In the genomic region with DNA sequence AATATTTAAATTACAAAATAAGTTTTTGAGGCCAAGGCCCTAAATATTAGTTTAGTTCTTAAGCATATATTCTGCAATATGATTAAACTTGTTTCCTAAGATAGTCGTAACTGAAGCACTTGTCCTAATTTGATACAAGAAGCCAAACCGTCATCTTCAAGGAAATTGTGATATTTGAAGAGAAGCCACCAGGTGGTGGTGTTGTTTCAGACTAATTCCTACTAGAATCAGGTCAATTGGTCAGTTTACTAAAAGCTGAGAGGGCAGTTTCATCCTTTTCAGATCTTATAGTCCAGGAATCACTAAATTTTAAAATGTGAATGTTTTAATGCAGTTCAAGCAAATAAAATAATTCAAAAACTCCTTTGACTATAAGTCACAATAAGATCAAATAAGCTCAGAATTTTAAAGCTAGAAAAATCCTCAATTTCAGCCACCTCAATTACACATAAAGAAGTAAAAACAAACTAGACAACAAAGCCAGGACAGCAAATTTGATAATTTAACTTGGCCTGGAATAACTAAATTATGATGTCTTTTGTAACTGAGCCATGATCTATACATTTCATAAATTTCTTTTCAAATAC, we compare ENCODE assay signal across 8 cellular contexts. TPM values are rescaled to one million over a fixed set of nuclear protein-coding genes. Genes with fewer than 3 reads are reported as not detected.
DNase-seq lines count a peak whose midpoint lies in the region; ATAC-seq and TF ChIP-seq lines count a peak whose summit lies in the region.

No MANE protein-coding gene starts in this region.

- peaks cover 3% of the 10 kb centered on the region for H3K27me3 Mint-ChIP-seq in activated naive CD8-positive, alpha-beta T cell treated with anti-CD3 and anti-CD28 coated beads, Interleukin-2, amount 50 U/mL, for 24 hours
- no peaks in the 10 kb centered on the region for H3K27me3 Mint-ChIP-seq in activated naive CD8-positive, alpha-beta T cell treated with anti-CD3 and anti-CD28 coated beads for 36 hours

- no peak for TF ChIP-seq EP300 in tibial nerve (IDR thresholded peaks at IDR 0.05)

- peak; percentile 15 to 68 (median 54) for TF ChIP-seq CTCF in tibial nerve (IDR thresholded peaks at IDR 0.05)

- peaks cover 0 to 5% (median 0%) of the 10 kb centered on the region in 4 donors for H3K4me1 ChIP-seq in tibial nerve

- H3K9me3 ChIP-seq in tibial nerve: no peaks in the 10 kb centered on the region

- no peaks in the 10 kb centered on the region for H3K4me1 Mint-ChIP-seq in activated naive CD8-positive, alpha-beta T cell treated with anti-CD3 and anti-CD28 coated beads, Interleukin-2, amount 50 U/mL, for 24 hours
- no peaks in the 10 kb centered on the region for H3K4me1 Mint-ChIP-seq in activated naive CD8-positive, alpha-beta T cell treated with anti-CD3 and anti-CD28 coated beads for 36 hours

- TF ChIP-seq POLR2A in tibial nerve (IDR thresholded peaks at IDR 0.05): no peak

- 0 to 5% methylated on average over 2 of the region's 2 CpGs for whole genome bisulfite sequencing in tibial nerve, 2 donors

- peak; percentile 13 for DNase-seq in activated naive CD8-positive, alpha-beta T cell treated with anti-CD3 and anti-CD28 coated beads, Interleukin-2, amount 50 U/mL, for 24 hours
- no peak for DNase-seq in activated naive CD8-positive, alpha-beta T cell treated with anti-CD3 and anti-CD28 coated beads for 36 hours
- DNase-seq in NCI-H460 (ENCODE audit: extremely low read depth, low read depth) (peak; percentile 73), astrocyte of the hippocampus (ENCODE audit: low read depth, low spot score) (peak; percentile 69), iris pigment epithelial cell (ENCODE audit: low read depth) (peak; percentile 66), tibial nerve (ENCODE audit: low spot score in 2 of 2) (peak in 1 of 2 donors; percentile 75)

- H3K27ac ChIP-seq in tibial nerve: no peak overlapping the region

- H3K4me3 Mint-ChIP-seq in activated naive CD8-positive, alpha-beta T cell treated with anti-CD3 and anti-CD28 coated beads, Interleukin-2, amount 50 U/mL, for 24 hours: no peak overlapping the region
- no peak overlapping the region for H3K4me3 Mint-ChIP-seq in activated naive CD8-positive, alpha-beta T cell treated with anti-CD3 and anti-CD28 coated beads for 36 hours

- H3K27ac Mint-ChIP-seq in activated naive CD8-positive, alpha-beta T cell treated with anti-CD3 and anti-CD28 coated beads, Interleukin-2, amount 50 U/mL, for 24 hours: no peak overlapping the region
- H3K27ac Mint-ChIP-seq in activated naive CD8-positive, alpha-beta T cell treated with anti-CD3 and anti-CD28 coated beads for 36 hours: no peak overlapping the region

- no peak for ATAC-seq in activated naive CD8-positive, alpha-beta T cell treated with anti-CD3 and anti-CD28 coated beads, Interleukin-2, amount 50 U/mL, for 24 hours
- ATAC-seq in HG02973 (IDR thresholded peaks at IDR 0.05; ENCODE audit: unreplicated experiment) (peak; percentile 70), GM19467 (IDR thresholded peaks at IDR 0.05; ENCODE audit: unreplicated experiment) (no peak)

- no peaks in the 10 kb centered on the region for H3K27me3 ChIP-seq in tibial nerve

- H3K36me3 Mint-ChIP-seq in activated naive CD8-positive, alpha-beta T cell treated with anti-CD3 and anti-CD28 coated beads, Interleukin-2, amount 50 U/mL, for 24 hours (ENCODE audit: low read depth): no peaks in the 10 kb centered on the region
- no peaks in the 10 kb centered on the region for H3K36me3 Mint-ChIP-seq in activated naive CD8-positive, alpha-beta T cell treated with anti-CD3 and anti-CD28 coated beads for 36 hours

- no peaks in the 10 kb centered on the region for H3K9me3 Mint-ChIP-seq in activated naive CD8-positive, alpha-beta T cell treated with anti-CD3 and anti-CD28 coated beads, Interleukin-2, amount 50 U/mL, for 24 hours
- no peaks in the 10 kb centered on the region for H3K9me3 Mint-ChIP-seq in activated naive CD8-positive, alpha-beta T cell treated with anti-CD3 and anti-CD28 coated beads for 36 hours

- H3K36me3 ChIP-seq in tibial nerve: no peaks in the 10 kb centered on the region

- H3K4me3 ChIP-seq in tibial nerve: no peak overlapping the region

RNA-seq across cellular contexts. Expression of gene ARL1, which starts 7.1 kb away (rescaled TPM):
- 10 to 100 TPM; 66.2 to 78.0 TPM for total RNA-seq in activated naive CD8-positive, alpha-beta T cell treated with anti-CD3 and anti-CD28 coated beads for 36 hours
- total RNA-seq in NCI-H460 (2014; rRNA removed; shearing (Covaris generic)): 86.9 and 90.1 TPM in 2 replicates
- polyA plus RNA-seq in NCI-H460 (2014; cell fraction: nucleus; rRNA removed): 43.7 and 57.3 TPM in 2 replicates
- 10 to 100 TPM; 41.1 to 55.0 (median 50.3) TPM for total RNA-seq in tibial nerve
